9 cellular contexts compared by ENCODE assay signal in genomic region chr7:36129048-36129534, GRCh38. TPM values are rescaled to one million over a fixed set of nuclear protein-coding genes. Genes with fewer than 3 reads are reported as not detected.
DNase-seq lines count a peak whose midpoint lies in the region; ATAC-seq and TF ChIP-seq lines count a peak whose summit lies in the region.
"Had no signal": no experiment of that assay in that cellular context is flagged by ENCODE, and none has a peak within 500 bp of the region (broad histone marks: within the 10 kb centered on the region; RNA-seq: fewer than 3 reads in every experiment).

No MANE protein-coding gene starts in this region.

- CTCF ChIA-PET in activated naive CD4-positive, alpha-beta T cell treated with anti-CD3 and anti-CD28 coated beads, Interleukin-2, amount 10 ng/mL, durations not matched to agents 7 days and 5 days (lab: Charles Lee), result no interaction called here

- no peaks in the 10 kb centered on the region for H3K27me3 ChIP-seq in lung (ENCODE audit: control insufficient read depth, insufficient read depth)
- H3K27me3 ChIP-seq in MM.1S (replicated peaks; ENCODE audit: insufficient read depth, low read length), result no peaks in the 10 kb centered on the region

- TF ChIP-seq CTCF in coronary artery (IDR thresholded peaks at IDR 0.05), result no peak
- TF ChIP-seq CTCF in lung (IDR thresholded peaks at IDR 0.05; ENCODE audit: control extremely low read depth, extremely low read depth), result no peak
- TF ChIP-seq CTCF in MM.1S (IDR thresholded peaks at IDR 0.05; ENCODE audit: low read length), result no peak

- no peak overlapping the region for H3K9ac ChIP-seq in MM.1S (ENCODE audit: low read length)

- H3K4me2 ChIP-seq in MM.1S (ENCODE audit: low read depth, low read length), result no peak overlapping the region

- H3K4me3 Mint-ChIP-seq in activated naive CD4-positive, alpha-beta T cell treated with anti-CD3 and anti-CD28 coated beads, Interleukin-2, amount 10 ng/mL, durations not matched to agents 7 days and 5 days, result no peak overlapping the region

- DNase-seq in A172 (ENCODE audit: low spot score) (peak; percentile 66), NCI-H146 treated with DMSO at 0.1 percent for 48 hours (lab: John Stamatoyannopoulos, UW; ENCODE audit: unreplicated experiment) (peak; percentile 61), coronary artery (ENCODE audit: low spot score) (no peak), lung (ENCODE audit: low spot score) (no peak), activated T-cell treated with anti-CD3 and anti-CD28 coated beads for 4 hours (no peak), MM.1S (no peak)
- no peak for DNase-seq in activated naive CD4-positive, alpha-beta T cell treated with anti-CD3 and anti-CD28 coated beads, Interleukin-2, amount 10 ng/mL, durations not matched to agents 7 days and 5 days

- H3K27ac ChIP-seq in coronary artery (peak overlapping the region; percentile 65 to 76), lung (ENCODE audit: low read depth in 1 of 2, low read length in 1 of 2) (peak overlapping the region in 1 of 2 donors; percentile 67), MM.1S (ENCODE audit: low read length) (no peak overlapping the region)

- no peak overlapping the region for H3K27ac Mint-ChIP-seq in activated naive CD4-positive, alpha-beta T cell treated with anti-CD3 and anti-CD28 coated beads, Interleukin-2, amount 10 ng/mL, durations not matched to agents 7 days and 5 days

- H3K9me2 ChIP-seq in MM.1S (replicated peaks; ENCODE audit: insufficient read depth, low read length), result no peaks in the 10 kb centered on the region

- H3K9me3 Mint-ChIP-seq in activated naive CD4-positive, alpha-beta T cell treated with anti-CD3 and anti-CD28 coated beads, Interleukin-2, amount 10 ng/mL, durations not matched to agents 7 days and 5 days, result no peaks in the 10 kb centered on the region

- H3K27me3 Mint-ChIP-seq in activated naive CD4-positive, alpha-beta T cell treated with anti-CD3 and anti-CD28 coated beads, Interleukin-2, amount 10 ng/mL, durations not matched to agents 7 days and 5 days, result peaks cover 3% of the 10 kb centered on the region

- no peaks in the 10 kb centered on the region for H3K36me3 Mint-ChIP-seq in activated naive CD4-positive, alpha-beta T cell treated with anti-CD3 and anti-CD28 coated beads, Interleukin-2, amount 10 ng/mL, durations not matched to agents 7 days and 5 days

- no peak overlapping the region for H2AFZ ChIP-seq in MM.1S (ENCODE audit: low read length)

- peaks cover 0 to 7% of the 10 kb centered on the region in 2 donors for H3K4me1 ChIP-seq in lung (ENCODE audit: control insufficient read depth in 2 of 2, insufficient read depth in 2 of 2, low read length in 2 of 2)
- no peaks in the 10 kb centered on the region for H3K4me1 ChIP-seq in MM.1S (ENCODE audit: low read length)

- H3K4me3 ChIP-seq in coronary artery, result peak overlapping the region; percentile 27
- no peak overlapping the region for H3K4me3 ChIP-seq in lung
- H3K4me3 ChIP-seq in MM.1S (ENCODE audit: low read length), result no peak overlapping the region

- peak; percentile 58 for ATAC-seq in lung (ENCODE audit: insufficient read depth, low FRiP score)
- ATAC-seq in GM21619 (IDR thresholded peaks at IDR 0.05; ENCODE audit: unreplicated experiment), result no peak
- ATAC-seq: activated CD4-positive, CD25-positive, alpha-beta regulatory T cell treated with anti-CD3 and anti-CD28 coated beads, Interleukin-2, amount 50 U/mL, for 24 hours had no signal

- H3K36me3 ChIP-seq in lung (ENCODE audit: control insufficient read depth in 2 of 2, insufficient read depth in 2 of 2, low read length in 2 of 2) (no peaks in the 10 kb centered on the region), MM.1S (replicated peaks; ENCODE audit: insufficient read depth, low read length) (no peaks in the 10 kb centered on the region)

- no peaks in the 10 kb centered on the region for H3K79me2 ChIP-seq in MM.1S (ENCODE audit: low read length)

- H3K9me3 ChIP-seq in lung (ENCODE audit: control insufficient read depth in 2 of 2, insufficient read depth in 1 of 2, low read length in 1 of 2), result no peaks in the 10 kb centered on the region
- no peaks in the 10 kb centered on the region for H3K9me3 ChIP-seq in MM.1S (replicated peaks; ENCODE audit: insufficient read depth, low read length)

- no peaks in the 10 kb centered on the region for H4K20me1 ChIP-seq in MM.1S (ENCODE audit: insufficient read depth, low read length)

- WGBS in lung, 2 donors, result 56 to 66% methylated on average over 9 of the region's 9 CpGs

- no peaks in the 10 kb centered on the region for H3F3A ChIP-seq in MM.1S (ENCODE audit: insufficient read depth, low read length)

- H3K4me1 Mint-ChIP-seq in activated naive CD4-positive, alpha-beta T cell treated with anti-CD3 and anti-CD28 coated beads, Interleukin-2, amount 10 ng/mL, durations not matched to agents 7 days and 5 days, result no peaks in the 10 kb centered on the region

RNA-seq across cellular contexts. Expression of gene EEPD1, which starts 24.0 kb away (rescaled TPM):
- total RNA-seq in A172 (2014; rRNA removed; shearing (Covaris generic)), result 26.3 and 29.2 TPM in 2 replicates
- 10 to 100 TPM in 1 of 2 donors, 1 to 10 TPM in 1; 8.4 to 15.3 TPM for total RNA-seq in lung
- 1 to 10 TPM; 5.4 to 7.5 TPM for polyA plus RNA-seq in lung

Comparison
In these comparisons a context has a peak if more than half of its experiments do, and no peak if none do; other contexts are left out.
1. DNase-seq: peak in A172 (single experiment) and NCI-H146 treated with DMSO at 0.1 percent for 48 hours (single experiment); none in coronary artery (single experiment), lung (single experiment), activated T-cell treated with anti-CD3 and anti-CD28 coated beads for 4 hours (single experiment), MM.1S (single experiment) and activated naive CD4-positive, alpha-beta T cell treated with anti-CD3 and anti-CD28 coated beads, Interleukin-2, amount 10 ng/mL, durations not matched to agents 7 days and 5 days (single experiment).